Comparison of ENCODE assay signal across 22 cellular contexts in the genomic region with DNA sequence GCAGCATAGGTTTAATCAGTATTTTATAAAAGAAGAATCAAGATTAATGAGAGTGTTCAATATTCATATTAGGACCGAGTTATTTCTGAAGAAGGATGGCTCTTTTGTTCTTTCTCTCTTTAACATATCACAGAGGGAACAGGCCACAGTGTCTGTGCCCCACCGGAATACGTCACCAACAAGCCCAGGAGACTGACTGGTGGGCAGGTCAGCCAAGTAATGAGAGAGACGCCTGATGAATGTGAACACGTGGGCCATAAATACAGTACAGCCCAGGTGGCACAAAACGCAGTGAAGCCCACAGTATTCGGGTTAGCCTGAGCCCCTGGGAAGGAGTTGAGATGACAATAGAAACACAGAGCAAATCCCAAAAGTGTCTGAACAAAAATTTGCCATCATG.
DNase-seq lines count a peak whose midpoint lies in the region; ATAC-seq and TF ChIP-seq lines count a peak whose summit lies in the region.
"Had no signal": no experiment of that assay in that cellular context is flagged by ENCODE, and none has a peak within 500 bp of the region (broad histone marks: within the 10 kb centered on the region; RNA-seq: fewer than 3 reads in every experiment).

No MANE protein-coding gene starts in this region.

- peaks cover 48% of the 10 kb centered on the region for H3K4me1 Mint-ChIP-seq in glutamatergic neuron (ENCODE audit: low read depth, unreplicated experiment)
- H3K4me1 Mint-ChIP-seq: stimulated activated memory B cell treated with anti-CD40 and anti-IgM and Interleukin-4, amounts not matched to agents 10 μg/mL and 1 μg/mL and 100 μg/mL, for 72 hours had no signal

- H3K27me3 Mint-ChIP-seq in glutamatergic neuron (ENCODE audit: unreplicated experiment) = peaks cover 2% of the 10 kb centered on the region
- H3K27me3 Mint-ChIP-seq: activated naive CD8-positive, alpha-beta T cell; stimulated activated memory B cell treated with anti-CD40 and anti-IgM and Interleukin-4, amounts not matched to agents 10 μg/mL and 1 μg/mL and 100 μg/mL, for 72 hours had no signal

- peaks cover 13% of the 10 kb centered on the region for H3K9me3 Mint-ChIP-seq in glutamatergic neuron (ENCODE audit: unreplicated experiment)
- H3K9me3 Mint-ChIP-seq: activated T-helper 2 cell treated with anti-CD3 and anti-CD28 coated beads, Interferon-gamma antibody, Interleukin-2, Interleukin-4, amounts not matched to agents 10 μg/mL and 5 μg/mL and 100 μg/mL, durations not matched to agents 14 hours and 24 hours and 36 hours; H9; naive thymus-derived CD8-positive, alpha-beta T cell; stimulated activated memory B cell treated with anti-CD40 and anti-IgM and Interleukin-4, amounts not matched to agents 10 μg/mL and 1 μg/mL and 100 μg/mL, for 72 hours had no signal

- H3K27me3 ChIP-seq in brain microvascular endothelial cell (replicated peaks) (no peaks in the 10 kb centered on the region), upper lobe of right lung (no peaks in the 10 kb centered on the region)
- H3K27me3 ChIP-seq: ascending aorta, SJSA1, suprapubic skin had no signal

- no peaks in the 10 kb centered on the region for H3K36me3 ChIP-seq in brain microvascular endothelial cell (replicated peaks)
- no peaks in the 10 kb centered on the region for H3K36me3 ChIP-seq in upper lobe of right lung
- H3K36me3 ChIP-seq: ascending aorta, prostate gland, SJSA1 had no signal

- peak overlapping the region; percentile 53 for H3K4me3 Mint-ChIP-seq in glutamatergic neuron (ENCODE audit: unreplicated experiment)
- H3K4me3 Mint-ChIP-seq: activated naive CD8-positive, alpha-beta T cell; H9; naive thymus-derived CD8-positive, alpha-beta T cell; stimulated activated memory B cell treated with anti-CD40 and anti-IgM and Interleukin-4, amounts not matched to agents 10 μg/mL and 1 μg/mL and 100 μg/mL, for 72 hours had no signal

- intact Hi-C loops in upper lobe of right lung (cut with DNase I) = loop anchor here (10.0 kb wide), 1 partner anchor 185 kb away; no protein-coding TSS in a partner anchor

- H3K36me3 Mint-ChIP-seq in glutamatergic neuron (ENCODE audit: unreplicated experiment) = peaks cover 5% of the 10 kb centered on the region
- H3K36me3 Mint-ChIP-seq: activated naive CD8-positive, alpha-beta T cell; naive thymus-derived CD8-positive, alpha-beta T cell; stimulated activated memory B cell treated with anti-CD40 and anti-IgM and Interleukin-4, amounts not matched to agents 10 μg/mL and 1 μg/mL and 100 μg/mL, for 72 hours had no signal

- H3K9me3 ChIP-seq in upper lobe of right lung = no peaks in the 10 kb centered on the region
- H3K9me3 ChIP-seq: ascending aorta, prostate gland, SJSA1, suprapubic skin had no signal

- no peak for ATAC-seq in upper lobe of right lung
- ATAC-seq: naive thymus-derived CD8-positive, alpha-beta T cell; stimulated activated memory B cell treated with anti-CD40 and anti-IgM and Interleukin-4, amounts not matched to agents 10 μg/mL and 1 μg/mL and 100 μg/mL, for 72 hours had no signal

- in situ Hi-C loops in brain microvascular endothelial cell (cut with HindIII; ENCODE audit: low pct_ligation_motif_present, low sequenced_read_pairs) = no loop called here

- H3K27ac ChIP-seq in 22Rv1 (peak overlapping the region; percentile 93), brain microvascular endothelial cell (no peak overlapping the region), upper lobe of right lung (no peak overlapping the region)
- H3K27ac ChIP-seq: ascending aorta, prostate gland, VCaP had no signal

- peaks cover 5% of the 10 kb centered on the region for H3K4me1 ChIP-seq in upper lobe of right lung
- H3K4me1 ChIP-seq: ascending aorta, prostate gland had no signal

- DNase-seq in DMS153 treated with DMSO at 0.1 percent for 48 hours (lab: John Stamatoyannopoulos, UW; ENCODE audit: unreplicated experiment) (peak; percentile 52), NCI-H748 (lab: John Stamatoyannopoulos, UW; ENCODE audit: unreplicated experiment) (peak; percentile 89), glutamatergic neuron (peak; percentile 46), brain microvascular endothelial cell (no peak), upper lobe of right lung (no peak), Ammon's horn (ENCODE audit: low spot score) (no peak)
- DNase-seq in activated CD4-positive, CD25-positive, alpha-beta regulatory T cell (lab: John Stamatoyannopoulos, UW) = no peak
- DNase-seq: activated CD8-positive, alpha-beta memory T cell treated with anti-CD3 and anti-CD28 coated beads, Interleukin-2, amount 50 U/mL, for 4 hours; DMS 273 treated with DMSO at 0.1 percent for 48 hours; H9; naive thymus-derived CD8-positive, alpha-beta T cell; OCI-M1; stimulated activated CD4-positive, alpha-beta T cell treated with anti-CD3 and anti-CD28 coated beads, Interleukin-2, amount 100 ng/mL, for 24 hours had no signal

- TF ChIP-seq CTCF in 22Rv1 (IDR thresholded peaks at IDR 0.05) (no peak), glutamatergic neuron (IDR thresholded peaks at IDR 0.05; ENCODE audit: partially characterized antibody, unreplicated experiment) (no peak), brain microvascular endothelial cell (IDR thresholded peaks at IDR 0.05; ENCODE audit: low read depth, low read length, missing control alignments) (no peak), upper lobe of right lung (IDR thresholded peaks at IDR 0.05) (no peak)

- no peak overlapping the region for H3K4me3 ChIP-seq in brain microvascular endothelial cell (ENCODE audit: low read depth, low read length)
- H3K4me3 ChIP-seq in upper lobe of right lung = no peak overlapping the region
- H3K4me3 ChIP-seq: ascending aorta, prostate gland, SJSA1, suprapubic skin had no signal

- peak overlapping the region; percentile 92 for H3K27ac Mint-ChIP-seq in glutamatergic neuron (ENCODE audit: unreplicated experiment)
- H3K27ac Mint-ChIP-seq: activated naive CD8-positive, alpha-beta T cell; activated T-helper 2 cell treated with anti-CD3 and anti-CD28 coated beads, Interferon-gamma antibody, Interleukin-2, Interleukin-4, amounts not matched to agents 10 μg/mL and 5 μg/mL and 100 μg/mL, durations not matched to agents 14 hours and 24 hours and 36 hours; stimulated activated memory B cell treated with anti-CD40 and anti-IgM and Interleukin-4, amounts not matched to agents 10 μg/mL and 1 μg/mL and 100 μg/mL, for 72 hours had no signal

Comparison
In these comparisons a context has a peak if more than half of its experiments do, and no peak if none do; other contexts are left out.
1. DNase-seq: peak in DMS153 treated with DMSO at 0.1 percent for 48 hours (single experiment), NCI-H748 (single experiment) and glutamatergic neuron (single experiment); none in brain microvascular endothelial cell (single experiment), activated CD4-positive, CD25-positive, alpha-beta regulatory T cell (0 of 4), upper lobe of right lung (single experiment) and Ammon's horn (single experiment).